32 cellular contexts compared by ENCODE assay signal in genomic region chr3:177585271-177585670, GRCh38.
"Had no signal": no experiment of that assay in that cellular context is flagged by ENCODE, and none has a peak within 500 bp of the region (broad histone marks: within the 10 kb centered on the region; RNA-seq: fewer than 3 reads in every experiment).

No MANE protein-coding gene starts in this region.

- H3K4me3 Mint-ChIP-seq: T-cell had no signal

- H3K27ac Mint-ChIP-seq: T-cell had no signal

- H3K36me3 ChIP-seq: SJCRH30 had no signal

- DNase-seq: Karpas-422, MM.1S, MV-4-11, NCI-H1092, NCI-H1105 treated with DMSO at 0.1 percent for 48 hours, NCI-H1417, NCI-H1436, NCI-H146, NCI-H1694, NCI-H187, NCI-H1930, NCI-H2029 treated with DMSO at 0.1 percent for 48 hours, NCI-H2081 treated with DMSO at 0.1 percent for 48 hours, NCI-H2107, NCI-H2171, NCI-H226, NCI-H446 treated with DMSO at 0.1 percent for 48 hours, NCI-H510A, NCI-H524, NCI-H526, NCI-H69, NCI-H748 treated with DMSO at 0.1 percent for 48 hours, PC-3, SHP77, SIG-M5, SJCRH30, T-cell had no signal

- ATAC-seq: PC-3, Right ventricle myocardium inferior, SK-N-SH treated with all-trans-retinoic acid at 6 μM for 48 hours, T-cell had no signal

- H3K36me3 Mint-ChIP-seq: T-cell had no signal

- H3K9me3 Mint-ChIP-seq: T-cell had no signal

- H3K9me3 ChIP-seq: SJCRH30 had no signal

- H3K27me3 Mint-ChIP-seq: T-cell had no signal

- H3K27me3 ChIP-seq: SJCRH30 had no signal

- H3K4me3 ChIP-seq: SJCRH30, SK-N-MC had no signal

- FAIRE-seq: RCC 7860 had no signal

- H3K27ac ChIP-seq: RWPE1, SJCRH30, SK-N-MC had no signal
